ENCODE assay signal across 27 cellular contexts in the genomic region with DNA sequence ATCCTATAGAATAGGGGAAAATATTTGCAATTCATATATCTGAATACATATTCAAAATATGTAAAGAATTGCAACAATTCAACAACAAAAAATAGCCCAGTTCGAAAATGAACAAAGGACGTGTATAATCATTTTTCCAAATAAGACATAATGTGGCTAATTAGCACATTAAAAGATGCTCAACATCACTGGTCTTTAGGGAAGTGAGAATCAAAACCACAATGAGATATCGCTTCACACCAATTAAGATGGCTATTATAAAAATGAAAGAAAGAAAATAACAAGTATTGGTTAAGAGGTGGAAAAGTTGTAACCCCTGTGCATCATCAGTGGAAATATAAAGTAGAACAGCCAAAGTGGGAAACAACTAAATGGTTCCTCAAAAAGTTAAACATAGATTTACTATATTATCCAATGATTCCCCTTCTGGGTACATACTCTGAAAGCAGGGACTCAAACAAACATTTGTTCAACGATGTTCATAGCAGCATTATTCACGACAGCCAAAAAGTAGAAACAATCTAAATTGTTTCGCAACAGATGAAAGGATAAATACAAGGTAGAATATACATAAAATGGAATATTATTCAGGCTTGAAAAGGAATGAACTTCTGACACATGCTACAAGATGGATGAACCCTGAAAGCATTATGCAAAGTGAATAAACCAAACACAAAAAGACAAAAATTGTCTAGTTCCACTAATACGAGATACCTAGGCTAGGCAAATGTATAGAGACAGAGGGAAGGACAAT.
"Had no signal": no experiment of that assay in that cellular context is flagged by ENCODE, and none has a peak within 500 bp of the region (broad histone marks: within the 10 kb centered on the region; RNA-seq: fewer than 3 reads in every experiment).

No MANE protein-coding gene starts in this region.

- ATAC-seq: naive thymus-derived CD4-positive, alpha-beta T cell; natural killer cell treated with Interleukin-12 subunit alpha and Interleukin-12 subunit beta and Interleukin-15 and Interleukin-18, amount 100 ng/mL, for 72 hours; right cardiac atrium; sciatic nerve; upper lobe of right lung had no signal

- H3K4me3 ChIP-seq: hepatocyte, left ventricle myocardium inferior, lung, ovary, prostate gland, skin epidermis, suprapubic skin, thoracic aorta, tibial artery, upper lobe of right lung had no signal

- H3K4me2 ChIP-seq: hepatocyte had no signal

- DNase-seq: islet precursor cell; left ventricle myocardium inferior; mesendoderm; naive thymus-derived CD4-positive, alpha-beta T cell; ovary; posterior cingulate gyrus; retina; right cardiac atrium; stimulated activated CD4-positive, alpha-beta T cell treated with anti-CD3 and anti-CD28 coated beads, Interleukin-12 subunit alpha, Interleukin-12 subunit beta, amount 100 ng/mL, for 4 hours; stimulated activated CD4-positive, alpha-beta T cell treated with anti-CD3 and anti-CD28 coated beads, Interleukin-15, amount 100 ng/mL, for 24 hours; stimulated activated CD4-positive, alpha-beta T cell treated with anti-CD3 and anti-CD28 coated beads, Interleukin-2, amount 100 ng/mL, for 24 hours; stimulated activated CD4-positive, alpha-beta T cell treated with anti-CD3 and anti-CD28 coated beads, Interleukin-4, amount 100 ng/mL, for 1 hour; stimulated activated naive CD4-positive, alpha-beta T cell; tibial artery; trophoblast cell; upper lobe of right lung had no signal

- H3K4me1 ChIP-seq: left ventricle myocardium inferior, prostate gland, suprapubic skin, upper lobe of right lung had no signal

- H3K9me3 ChIP-seq: left ventricle myocardium inferior, ovary, prostate gland, suprapubic skin, thoracic aorta, tibial artery, upper lobe of right lung had no signal

- H3K36me3 ChIP-seq: left ventricle myocardium inferior, ovary, prostate gland, suprapubic skin, thoracic aorta, tibial artery, upper lobe of right lung had no signal

- H2AFZ ChIP-seq: hepatocyte had no signal

- H3K27ac Mint-ChIP-seq: mesothelial cell of epicardium; naive thymus-derived CD4-positive, alpha-beta T cell; natural killer cell treated with Interleukin-12 subunit alpha and Interleukin-12 subunit beta and Interleukin-15 and Interleukin-18, amount 100 ng/mL, for 72 hours; stimulated activated naive CD8-positive, alpha-beta T cell treated with anti-CD3 and anti-CD28 coated beads, Interleukin-15, Interleukin-2, amounts not matched to agents 100 ng/mL and 50 ng/mL, for 24 hours had no signal

- H3K9me3 Mint-ChIP-seq: natural killer cell treated with Interleukin-12 subunit alpha and Interleukin-12 subunit beta and Interleukin-15 and Interleukin-18, amount 100 ng/mL, for 72 hours; stimulated activated naive CD8-positive, alpha-beta T cell treated with anti-CD3 and anti-CD28 coated beads, Interleukin-15, Interleukin-2, amounts not matched to agents 100 ng/mL and 50 ng/mL, for 24 hours had no signal

- FAIRE-seq: urothelium cell line had no signal

- H3K4me3 Mint-ChIP-seq: mesothelial cell of epicardium; naive thymus-derived CD4-positive, alpha-beta T cell; natural killer cell treated with Interleukin-12 subunit alpha and Interleukin-12 subunit beta and Interleukin-15 and Interleukin-18, amount 100 ng/mL, for 72 hours; stimulated activated naive CD8-positive, alpha-beta T cell treated with anti-CD3 and anti-CD28 coated beads, Interleukin-15, Interleukin-2, amounts not matched to agents 100 ng/mL and 50 ng/mL, for 24 hours had no signal

- H3K27ac ChIP-seq: hepatocyte, left ventricle myocardium inferior, ovary, prostate gland, skin epidermis, suprapubic skin, thoracic aorta, tibial artery, upper lobe of right lung had no signal

- H3K36me3 Mint-ChIP-seq: naive thymus-derived CD4-positive, alpha-beta T cell; natural killer cell treated with Interleukin-12 subunit alpha and Interleukin-12 subunit beta and Interleukin-15 and Interleukin-18, amount 100 ng/mL, for 72 hours had no signal
